In the genomic region with DNA sequence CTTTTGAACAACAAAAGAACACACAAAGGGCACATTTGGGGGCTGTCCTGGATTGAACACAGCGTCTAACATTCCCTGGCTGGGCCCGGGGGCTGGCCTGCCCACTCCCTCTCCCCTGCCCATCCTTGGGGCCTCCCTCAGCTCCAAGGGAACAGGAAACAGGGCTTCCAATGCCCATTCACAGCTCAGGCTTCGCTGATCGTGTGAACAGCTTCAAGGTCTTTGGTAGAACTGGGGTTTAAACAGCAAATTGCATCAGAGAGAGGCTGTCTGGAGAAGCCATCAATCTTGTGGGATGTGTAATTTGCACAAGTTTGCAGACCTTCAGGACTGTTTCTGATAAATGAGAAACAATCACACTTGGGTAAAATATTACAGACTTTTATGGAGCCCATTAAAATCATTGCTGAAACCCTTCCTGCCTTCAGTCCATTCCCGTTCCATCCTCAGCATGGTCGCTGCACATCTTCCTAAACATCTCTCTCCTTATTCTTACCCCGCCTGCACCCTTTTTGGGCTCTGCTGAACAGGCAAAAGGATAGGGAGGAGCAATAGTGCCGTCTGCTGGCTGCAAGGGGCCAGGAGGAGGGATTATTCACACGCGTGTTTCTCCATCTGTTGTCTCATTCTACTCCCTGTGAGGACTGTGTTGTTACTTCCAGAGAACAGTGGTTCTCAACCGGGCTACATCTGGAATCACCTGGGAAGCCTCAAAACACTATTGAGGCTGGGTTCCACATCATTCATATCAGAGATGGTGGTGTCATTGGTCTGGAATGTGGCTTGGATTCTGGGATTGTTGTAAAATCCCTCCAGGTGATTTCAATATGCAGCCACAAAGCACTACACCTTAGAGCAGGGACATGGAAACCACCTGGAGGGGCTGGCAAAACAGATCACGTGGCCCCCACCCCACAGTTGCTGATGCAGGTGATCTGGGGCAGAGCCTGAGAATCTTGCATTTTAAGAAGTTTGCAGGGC, we compare ENCODE assay signal across 9 cellular contexts.
DNase-seq lines count a peak whose midpoint lies in the region; ATAC-seq, FAIRE-seq and TF ChIP-seq lines count a peak whose summit lies in the region.
"Had no signal": no experiment of that assay in that cellular context is flagged by ENCODE, and none has a peak within 500 bp of the region (broad histone marks: within the 10 kb centered on the region; RNA-seq: fewer than 3 reads in every experiment).

No MANE protein-coding gene starts in this region.

- no peak overlapping the region; the same call in 1 of the 2 replicates for H3K27ac ChIP-seq in H1 (ENCODE audit: low read depth, low read length)

- H3K4me2 ChIP-seq in H1 (ENCODE audit: insufficient read depth in 1 of 2, low read depth in 2 of 2, low read length in 2 of 2) = no peak overlapping the region

- no peak overlapping the region for H2BK20ac ChIP-seq in H1 (ENCODE audit: low read length)

- peak; percentile 72 to 73 (median 72) for TF ChIP-seq CTCF in H1 (IDR thresholded peaks at IDR 0.05; ENCODE audit: control extremely low read depth in 1 of 3, insufficient read depth in 1 of 3, low read depth in 1 of 3, low read length in 3 of 3)
- TF ChIP-seq CTCF in progenitor cell of endocrine pancreas (IDR thresholded peaks at IDR 0.05; ENCODE audit: unreplicated experiment) = peak; percentile 24

- no peaks in the 10 kb centered on the region for H3K36me3 ChIP-seq in H1 (ENCODE audit: control insufficient read depth in 2 of 4, insufficient read depth in 4 of 4, low read length in 3 of 4)

- no peak overlapping the region for H3K4ac ChIP-seq in H1 (replicated peaks; ENCODE audit: insufficient read length, low read depth, low read length)

- no peaks in the 10 kb centered on the region for H3K9me3 ChIP-seq in H1 (ENCODE audit: insufficient read depth in 2 of 2, low read depth in 1 of 2, low read length in 1 of 2)

- H3K23me2 ChIP-seq in H1 (ENCODE audit: low read depth, low read length) = no peaks in the 10 kb centered on the region

- TF ChIP-seq RAD21 in H1 (IDR thresholded peaks at IDR 0.05 in 1 of 2, conservative IDR thresholded peaks at IDR 0.05 in 1 of 2; ENCODE audit: low read depth in 2 of 2, low read length in 2 of 2) = peak; percentile 81 to 88

- no peaks in the 10 kb centered on the region for H3K79me2 ChIP-seq in H1 (ENCODE audit: control insufficient read depth in 1 of 2, insufficient read depth in 2 of 2, low read length in 2 of 2)

- ATAC-seq in HG03354 (IDR thresholded peaks at IDR 0.05; ENCODE audit: poor library complexity, severe bottlenecking, unreplicated experiment) = no peak
- no peak for ATAC-seq in stimulated activated memory B cell treated with anti-CD40 and anti-IgM and Interleukin-4, amounts not matched to agents 10 μg/mL and 1 μg/mL and 100 μg/mL, for 72 hours

- peaks cover 44% of the 10 kb centered on the region for H3K4me1 Mint-ChIP-seq in progenitor cell of endocrine pancreas (ENCODE audit: low read depth)
- no peaks in the 10 kb centered on the region for H3K4me1 Mint-ChIP-seq in stimulated activated memory B cell treated with anti-CD40 and anti-IgM and Interleukin-4, amounts not matched to agents 10 μg/mL and 1 μg/mL and 100 μg/mL, for 72 hours

- H3K27ac Mint-ChIP-seq in progenitor cell of endocrine pancreas = no peak overlapping the region
- H3K27ac Mint-ChIP-seq in stimulated activated memory B cell treated with anti-CD40 and anti-IgM and Interleukin-4, amounts not matched to agents 10 μg/mL and 1 μg/mL and 100 μg/mL, for 72 hours = no peak overlapping the region

- H3K4me3 Mint-ChIP-seq in progenitor cell of endocrine pancreas (ENCODE audit: low read depth) = no peak overlapping the region
- H3K4me3 Mint-ChIP-seq in stimulated activated memory B cell treated with anti-CD40 and anti-IgM and Interleukin-4, amounts not matched to agents 10 μg/mL and 1 μg/mL and 100 μg/mL, for 72 hours = no peak overlapping the region

- no peak overlapping the region for H3K23ac ChIP-seq in H1 (ENCODE audit: insufficient read length)

- no peak overlapping the region for H3K56ac ChIP-seq in H1 (replicated peaks; ENCODE audit: insufficient read length, low read depth, low read length)

- no peak overlapping the region for H4K5ac ChIP-seq in H1 (ENCODE audit: insufficient read length, low read depth, low read length)

- no peak overlapping the region for H4K8ac ChIP-seq in H1 (ENCODE audit: extremely low read depth, insufficient read depth, low read length)

- TF ChIP-seq EP300 in H1 (IDR thresholded peaks at IDR 0.05; ENCODE audit: borderline replicate concordance in 1 of 2, low read depth in 2 of 2, low read length in 2 of 2) = no peak

- POLR2A ChIA-PET in H1 (lab: Charles Lee; ENCODE audit: partially characterized antibody) = no interaction called here

- no peak overlapping the region for H2BK120ac ChIP-seq in H1 (replicated peaks; ENCODE audit: low read depth, low read length)

- H3K27me3 ChIP-seq in H1 (replicated peaks in 1 of 4; ENCODE audit: control insufficient read depth in 3 of 4, extremely low read depth in 1 of 4, insufficient read depth in 3 of 4, low read length in 3 of 4) = no peaks in the 10 kb centered on the region

- DNase-seq in DMS153 (lab: John Stamatoyannopoulos, UW) = peak; percentile 10
- DNase-seq in DMS153 treated with DMSO at 0.1 percent for 48 hours (lab: John Stamatoyannopoulos, UW; ENCODE audit: unreplicated experiment) = no peak
- DNase-seq in NCI-H2227 treated with DMSO at 0.1 percent for 48 hours (lab: John Stamatoyannopoulos, UW) = peak; percentile 10
- DNase-seq in H1 (ENCODE audit: low read depth in 1 of 2, low spot score in 2 of 2) = peak; percentile 21 to 57
- DNase-seq in progenitor cell of endocrine pancreas (ENCODE audit: low spot score, unreplicated experiment) = no peak
- DNase-seq in islet precursor cell = no peak
- DNase-seq: T-helper 1 cell had no signal

- peak; percentile 13 for FAIRE-seq in H1 (lab: Jason Lieb, UNC)

- no peak overlapping the region for H4K91ac ChIP-seq in H1 (replicated peaks; ENCODE audit: insufficient read length, low read length)

- H3K27me3 Mint-ChIP-seq in progenitor cell of endocrine pancreas = peaks cover 5% of the 10 kb centered on the region
- H3K27me3 Mint-ChIP-seq in stimulated activated memory B cell treated with anti-CD40 and anti-IgM and Interleukin-4, amounts not matched to agents 10 μg/mL and 1 μg/mL and 100 μg/mL, for 72 hours = peaks cover 18% of the 10 kb centered on the region

- no peak for TF ChIP-seq POLR2A in H1 (IDR thresholded peaks at IDR 0.05; ENCODE audit: control extremely low read depth in 1 of 2, low read depth in 2 of 2, low read length in 2 of 2)

- no peak overlapping the region for H3K14ac ChIP-seq in H1 (ENCODE audit: insufficient read length)

- H3K18ac ChIP-seq in H1 (ENCODE audit: extremely low read depth, low read length) = no peak overlapping the region

- no peak overlapping the region for H2BK5ac ChIP-seq in H1 (ENCODE audit: low read depth, low read length)

- H2AFZ ChIP-seq in H1 (ENCODE audit: low read length) = no peak overlapping the region

- H3K4me1 ChIP-seq in H1 (replicated peaks in 1 of 4; ENCODE audit: control insufficient read depth in 3 of 4, insufficient read depth in 4 of 4, low read length in 3 of 4) = no peaks in the 10 kb centered on the region; a peak in 1 of 7 replicates

- no peaks in the 10 kb centered on the region for H3K36me3 Mint-ChIP-seq in progenitor cell of endocrine pancreas (ENCODE audit: insufficient read depth)
- H3K36me3 Mint-ChIP-seq in stimulated activated memory B cell treated with anti-CD40 and anti-IgM and Interleukin-4, amounts not matched to agents 10 μg/mL and 1 μg/mL and 100 μg/mL, for 72 hours = no peaks in the 10 kb centered on the region

- H3K4me3 ChIP-seq in H1 (ENCODE audit: extremely low read depth in 1 of 4, insufficient read depth in 2 of 4, low read depth in 3 of 4, low read length in 4 of 4) = no peak overlapping the region

- H4K20me1 ChIP-seq in H1 (replicated peaks in 1 of 2; ENCODE audit: control insufficient read depth in 1 of 2, insufficient read depth in 2 of 2, low read length in 2 of 2) = no peaks in the 10 kb centered on the region

- peaks cover 4% of the 10 kb centered on the region for H3K9me3 Mint-ChIP-seq in progenitor cell of endocrine pancreas (ENCODE audit: low read depth)
- H3K9me3 Mint-ChIP-seq in stimulated activated memory B cell treated with anti-CD40 and anti-IgM and Interleukin-4, amounts not matched to agents 10 μg/mL and 1 μg/mL and 100 μg/mL, for 72 hours = no peaks in the 10 kb centered on the region

- no peak overlapping the region for H3K9ac ChIP-seq in H1 (replicated peaks in 1 of 4; ENCODE audit: extremely low read depth in 1 of 4, low read depth in 3 of 4, low read length in 3 of 4)

- H2AK5ac ChIP-seq in H1 (ENCODE audit: low read depth, low read length) = no peak overlapping the region

- WGBS in H1 (ENCODE audit: extremely low coverage in 1 of 2, insufficient coverage in 1 of 2, insufficient read length in 1 of 2, insufficient replicate concordance in 2 of 2, low coverage in 1 of 2, low lambda C conversion rate in 2 of 2, missing lambda C conversion rate in 1 of 2), 2 experiments = 74% methylated on average over 12 of the region's 12 CpGs; no CpG with 5 or more reads in 1 of the 2 experiments

- no peaks in the 10 kb centered on the region; the same call in 1 of the 2 replicates for H3K79me1 ChIP-seq in H1 (ENCODE audit: low read depth, low read length)

- H2BK15ac ChIP-seq in H1 (ENCODE audit: low read length) = no peak overlapping the region

- CTCF ChIA-PET in H1 (lab: Charles Lee; ENCODE audit: partially characterized antibody) = interaction anchor here (0.7 to 7.7 kb wide), 10 partner anchors 10 to 453 kb away, joined by 3 to 60 read pairs (median 5); partner anchors contain the start of gene CLSTN2

- no peak overlapping the region for H2BK12ac ChIP-seq in H1 (ENCODE audit: low read depth, low read length)

TF ChIP-seq in H1, 55 proteins besides CTCF, POLR2A, EP300 and RAD21:
- TF ChIP-seq FOSL1 (IDR thresholded peaks at IDR 0.05; ENCODE audit: insufficient read depth, low read depth, low read length) = no peak
- peak; percentile 48; the same call in 1 of the 2 replicates for TF ChIP-seq MAFK (IDR thresholded peaks at IDR 0.05; ENCODE audit: low read depth, low read length)
- TF ChIP-seq JUND (IDR thresholded peaks at IDR 0.05; ENCODE audit: low read length) = peak; percentile 16; the same call in 1 of the 2 replicates
- no peak for TF ChIP-seq TEAD4 (IDR thresholded peaks at IDR 0.05; ENCODE audit: low read depth, low read length)
- TF ChIP-seq RFX5 (IDR thresholded peaks at IDR 0.05; ENCODE audit: borderline replicate concordance, low read depth, low read length) = no peak

Comparison
In these comparisons a context has a peak if more than half of its experiments do, and no peak if none do; other contexts are left out.
1. DNase-seq: peak in DMS153 (single experiment), NCI-H2227 treated with DMSO at 0.1 percent for 48 hours (single experiment) and H1 (2 of 2); none in DMS153 treated with DMSO at 0.1 percent for 48 hours (single experiment), progenitor cell of endocrine pancreas (single experiment) and islet precursor cell (single experiment).